In the genomic region with DNA sequence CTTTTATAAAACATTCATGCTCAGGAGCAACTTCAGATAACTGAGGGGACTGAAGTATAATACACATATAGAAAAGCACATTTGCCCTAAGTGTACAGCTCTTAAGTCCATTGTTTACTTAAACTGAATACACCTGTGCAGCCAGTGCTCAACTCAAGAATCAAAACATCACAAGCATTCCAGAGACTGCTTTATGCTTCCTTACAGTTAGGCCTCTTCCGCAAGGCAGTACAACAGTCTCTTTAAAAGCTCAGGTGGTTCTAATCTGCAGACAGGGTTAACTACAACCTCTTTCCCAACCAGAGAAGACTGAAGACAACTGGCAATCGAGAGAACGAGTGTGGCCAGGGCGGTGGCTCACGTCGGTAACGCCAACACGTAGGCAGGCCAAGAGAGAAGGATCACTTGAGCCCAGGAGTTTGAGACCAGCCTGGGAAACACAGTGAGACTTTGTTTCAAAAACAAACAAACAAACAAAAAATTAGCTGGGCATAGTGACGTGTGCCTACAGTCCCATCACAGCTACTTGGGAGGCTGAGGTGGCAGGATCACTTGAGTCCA, we compare ENCODE assay signal across 19 cellular contexts. TPM values are rescaled to one million over a fixed set of nuclear protein-coding genes. Genes with fewer than 3 reads are reported as not detected.
DNase-seq lines count a peak whose midpoint lies in the region; ATAC-seq, FAIRE-seq and TF ChIP-seq lines count a peak whose summit lies in the region.
"Had no signal": no experiment of that assay in that cellular context is flagged by ENCODE, and none has a peak within 500 bp of the region (broad histone marks: within the 10 kb centered on the region; RNA-seq: fewer than 3 reads in every experiment).

No MANE protein-coding gene starts in this region.

- no peaks in the 10 kb centered on the region for H3K27me3 ChIP-seq in lung (ENCODE audit: control insufficient read depth, insufficient read depth)
- no peaks in the 10 kb centered on the region for H3K27me3 ChIP-seq in upper lobe of right lung
- H3K27me3 ChIP-seq: BLaER1 treated with 17β-estradiol and CSF1 and Interleukin-3, amounts not matched to agents 10 nM and 100 nM had no signal

- peak overlapping the region; percentile 58 for H3K27ac Mint-ChIP-seq in activated naive CD8-positive, alpha-beta T cell treated with anti-CD3 and anti-CD28 coated beads, Interleukin-2, amount 10 ng/mL, durations not matched to agents 7 days and 5 days
- no peak overlapping the region for H3K27ac Mint-ChIP-seq in activated naive CD8-positive, alpha-beta T cell treated with anti-CD3 and anti-CD28 coated beads for 36 hours
- no peak overlapping the region for H3K27ac Mint-ChIP-seq in HFFc6
- H3K27ac Mint-ChIP-seq in activated T-helper 2 cell treated with anti-CD3 and anti-CD28 coated beads, Interferon-gamma antibody, Interleukin-2, Interleukin-4, amounts not matched to agents 10 μg/mL and 5 μg/mL and 100 μg/mL, durations not matched to agents 14 hours and 24 hours and 36 hours = no peak overlapping the region
- H3K27ac Mint-ChIP-seq: B cell; CD8-positive, alpha-beta T cell; H9 had no signal

- peak overlapping the region in 1 of 2 donors; percentile 37 for H3K27ac ChIP-seq in lung (ENCODE audit: low read depth in 1 of 2, low read length in 1 of 2)
- no peak overlapping the region for H3K27ac ChIP-seq in upper lobe of right lung
- H3K27ac ChIP-seq: BLaER1 treated with 17β-estradiol and CSF1 and Interleukin-3, amounts not matched to agents 10 nM and 100 nM had no signal

- H3K4me1 Mint-ChIP-seq in activated naive CD8-positive, alpha-beta T cell treated with anti-CD3 and anti-CD28 coated beads, Interleukin-2, amount 10 ng/mL, durations not matched to agents 7 days and 5 days = peaks cover 13% of the 10 kb centered on the region
- no peaks in the 10 kb centered on the region for H3K4me1 Mint-ChIP-seq in activated naive CD8-positive, alpha-beta T cell treated with anti-CD3 and anti-CD28 coated beads for 36 hours
- H3K4me1 Mint-ChIP-seq in HFFc6 (ENCODE audit: low read depth) = peaks cover 15% of the 10 kb centered on the region
- peaks cover 2% of the 10 kb centered on the region for H3K4me1 Mint-ChIP-seq in activated T-helper 2 cell treated with anti-CD3 and anti-CD28 coated beads, Interferon-gamma antibody, Interleukin-2, Interleukin-4, amounts not matched to agents 10 μg/mL and 5 μg/mL and 100 μg/mL, durations not matched to agents 14 hours and 24 hours and 36 hours (ENCODE audit: low read depth)
- H3K4me1 Mint-ChIP-seq: B cell had no signal

- H3K4me1 ChIP-seq in lung (ENCODE audit: control insufficient read depth in 2 of 2, insufficient read depth in 2 of 2, low read length in 2 of 2) (peaks cover 0 to 5% of the 10 kb centered on the region in 2 donors), upper lobe of right lung (no peaks in the 10 kb centered on the region)
- H3K4me1 ChIP-seq: BLaER1 treated with 17β-estradiol and CSF1 and Interleukin-3, amounts not matched to agents 10 nM and 100 nM had no signal

- 72 to 91% methylated on average over 9 of the region's 9 CpGs for WGBS in lung, 2 donors

- POLR2A ChIA-PET in activated naive CD8-positive, alpha-beta T cell treated with anti-CD3 and anti-CD28 coated beads, Interleukin-2, amount 10 ng/mL, durations not matched to agents 7 days and 5 days (lab: Charles Lee) = no interaction called here

- H3K4me3 ChIP-seq in lung (no peak overlapping the region), upper lobe of right lung (no peak overlapping the region)
- H3K4me3 ChIP-seq: BLaER1 treated with 17β-estradiol and CSF1 and Interleukin-3, amounts not matched to agents 10 nM and 100 nM had no signal

- H3K27me3 Mint-ChIP-seq in activated naive CD8-positive, alpha-beta T cell treated with anti-CD3 and anti-CD28 coated beads, Interleukin-2, amount 10 ng/mL, durations not matched to agents 7 days and 5 days = no peaks in the 10 kb centered on the region
- H3K27me3 Mint-ChIP-seq in activated naive CD8-positive, alpha-beta T cell treated with anti-CD3 and anti-CD28 coated beads for 36 hours = no peaks in the 10 kb centered on the region
- peaks cover 3% of the 10 kb centered on the region for H3K27me3 Mint-ChIP-seq in HFFc6 (ENCODE audit: insufficient read depth)
- H3K27me3 Mint-ChIP-seq in activated T-helper 2 cell treated with anti-CD3 and anti-CD28 coated beads, Interferon-gamma antibody, Interleukin-2, Interleukin-4, amounts not matched to agents 10 μg/mL and 5 μg/mL and 100 μg/mL, durations not matched to agents 14 hours and 24 hours and 36 hours (ENCODE audit: low read depth) = no peaks in the 10 kb centered on the region
- H3K27me3 Mint-ChIP-seq: B cell had no signal

- H3K36me3 ChIP-seq in lung (ENCODE audit: control insufficient read depth in 2 of 2, insufficient read depth in 2 of 2, low read length in 2 of 2) (peaks cover 10 to 23% of the 10 kb centered on the region in 2 donors), upper lobe of right lung (peaks cover 77% of the 10 kb centered on the region)

- no peak for FAIRE-seq in D721Med (lab: Jason Lieb, UNC)
- FAIRE-seq: GM12892, GM18507, H1 had no signal

- ATAC-seq in activated naive CD8-positive, alpha-beta T cell treated with anti-CD3 and anti-CD28 coated beads, Interleukin-2, amount 10 ng/mL, durations not matched to agents 7 days and 5 days (ENCODE audit: low read depth) = no peak
- ATAC-seq in left lobe of liver (peak; percentile 16), lung (ENCODE audit: insufficient read depth, low FRiP score) (peak; percentile 81), upper lobe of right lung (peak; percentile 89)
- ATAC-seq: CD8-positive, alpha-beta T cell had no signal

- H3K9me3 Mint-ChIP-seq in activated naive CD8-positive, alpha-beta T cell treated with anti-CD3 and anti-CD28 coated beads, Interleukin-2, amount 10 ng/mL, durations not matched to agents 7 days and 5 days = peaks cover 11% of the 10 kb centered on the region
- H3K9me3 Mint-ChIP-seq in activated naive CD8-positive, alpha-beta T cell treated with anti-CD3 and anti-CD28 coated beads for 36 hours = peaks cover 9% of the 10 kb centered on the region
- peaks cover 24% of the 10 kb centered on the region for H3K9me3 Mint-ChIP-seq in HFFc6
- H3K9me3 Mint-ChIP-seq in activated T-helper 2 cell treated with anti-CD3 and anti-CD28 coated beads, Interferon-gamma antibody, Interleukin-2, Interleukin-4, amounts not matched to agents 10 μg/mL and 5 μg/mL and 100 μg/mL, durations not matched to agents 14 hours and 24 hours and 36 hours = peaks cover 22% of the 10 kb centered on the region
- H3K9me3 Mint-ChIP-seq: CD8-positive, alpha-beta T cell had no signal

- DNase-seq in activated naive CD8-positive, alpha-beta T cell treated with anti-CD3 and anti-CD28 coated beads, Interleukin-2, amount 10 ng/mL, durations not matched to agents 7 days and 5 days = no peak
- no peak for DNase-seq in activated naive CD8-positive, alpha-beta T cell treated with anti-CD3 and anti-CD28 coated beads for 36 hours
- DNase-seq in left lobe of liver (ENCODE audit: low spot score) = no peak
- peak; percentile 34 for DNase-seq in lung (ENCODE audit: low spot score)
- no peak for DNase-seq in upper lobe of right lung
- DNase-seq in HFFc6 = no peak
- DNase-seq in activated T-helper 2 cell treated with anti-CD3 and anti-CD28 coated beads, Interferon-gamma antibody, Interleukin-2, Interleukin-4, amounts not matched to agents 10 μg/mL and 5 μg/mL and 100 μg/mL, durations not matched to agents 14 hours and 24 hours and 36 hours (ENCODE audit: low spot score) = no peak
- DNase-seq in D721Med (ENCODE audit: insufficient read length, low spot score) = no peak
- DNase-seq: Calu3; CD8-positive, alpha-beta T cell; DMS 273 treated with DMSO at 0.1 percent for 48 hours; DMS79; GDM1; H9 had no signal

- no peaks in the 10 kb centered on the region for H3K9me3 ChIP-seq in lung (ENCODE audit: control insufficient read depth in 2 of 2, insufficient read depth in 1 of 2, low read length in 1 of 2)
- H3K9me3 ChIP-seq in upper lobe of right lung = no peaks in the 10 kb centered on the region

- H3K36me3 Mint-ChIP-seq in activated naive CD8-positive, alpha-beta T cell treated with anti-CD3 and anti-CD28 coated beads, Interleukin-2, amount 10 ng/mL, durations not matched to agents 7 days and 5 days = peaks cover 71% of the 10 kb centered on the region
- H3K36me3 Mint-ChIP-seq in activated naive CD8-positive, alpha-beta T cell treated with anti-CD3 and anti-CD28 coated beads for 36 hours = peaks cover 64% of the 10 kb centered on the region
- H3K36me3 Mint-ChIP-seq in HFFc6 (ENCODE audit: low read depth) = peaks cover 59% of the 10 kb centered on the region
- peaks cover 82% of the 10 kb centered on the region for H3K36me3 Mint-ChIP-seq in activated T-helper 2 cell treated with anti-CD3 and anti-CD28 coated beads, Interferon-gamma antibody, Interleukin-2, Interleukin-4, amounts not matched to agents 10 μg/mL and 5 μg/mL and 100 μg/mL, durations not matched to agents 14 hours and 24 hours and 36 hours (ENCODE audit: low read depth)

- no peak overlapping the region for H3K4me3 Mint-ChIP-seq in activated naive CD8-positive, alpha-beta T cell treated with anti-CD3 and anti-CD28 coated beads, Interleukin-2, amount 10 ng/mL, durations not matched to agents 7 days and 5 days
- H3K4me3 Mint-ChIP-seq in activated naive CD8-positive, alpha-beta T cell treated with anti-CD3 and anti-CD28 coated beads for 36 hours = no peak overlapping the region
- no peak overlapping the region for H3K4me3 Mint-ChIP-seq in HFFc6
- H3K4me3 Mint-ChIP-seq in activated T-helper 2 cell treated with anti-CD3 and anti-CD28 coated beads, Interferon-gamma antibody, Interleukin-2, Interleukin-4, amounts not matched to agents 10 μg/mL and 5 μg/mL and 100 μg/mL, durations not matched to agents 14 hours and 24 hours and 36 hours (ENCODE audit: low read depth) = no peak overlapping the region
- H3K4me3 Mint-ChIP-seq: B cell; CD8-positive, alpha-beta T cell; H9 had no signal

- intact Hi-C loops in upper lobe of right lung (cut with DNase I) = no loop called here
- intact Hi-C loops in activated T-helper 2 cell treated with anti-CD3 and anti-CD28 coated beads, Interferon-gamma antibody, Interleukin-2, Interleukin-4, amounts not matched to agents 10 μg/mL and 5 μg/mL and 100 μg/mL, durations not matched to agents 14 hours and 24 hours and 36 hours (cut with micrococcal nuclease) = no loop called here

- TF ChIP-seq CTCF in lung (IDR thresholded peaks at IDR 0.05; ENCODE audit: control extremely low read depth, extremely low read depth) = no peak
- TF ChIP-seq CTCF in upper lobe of right lung (IDR thresholded peaks at IDR 0.05) = no peak
- TF ChIP-seq CTCF in HFFc6 (IDR thresholded peaks at IDR 0.05) = no peak
- TF ChIP-seq CTCF in D721Med (IDR thresholded peaks at IDR 0.05; ENCODE audit: insufficient read depth, missing control alignments) = no peak

RNA-seq across cellular contexts. Expression of a gene that starts 16.9 kb away (rescaled TPM):
- total RNA-seq in activated naive CD8-positive, alpha-beta T cell treated with anti-CD3 and anti-CD28 coated beads, Interleukin-2, amount 10 ng/mL, durations not matched to agents 7 days and 5 days = 10 to 100 TPM; 31.2 to 38.0 TPM
- total RNA-seq in activated naive CD8-positive, alpha-beta T cell treated with anti-CD3 and anti-CD28 coated beads for 36 hours = 10 to 100 TPM; 32.2 to 38.3 TPM
- 46.1 TPM for total RNA-seq in left lobe of liver
- total RNA-seq in lung = 10 to 100 TPM; 62.3 to 65.0 TPM
- polyA plus RNA-seq in lung = 100 to 1,000 TPM in 1 of 2 donors, 10 to 100 TPM in 1; 21.7 to 126 TPM
- total RNA-seq in upper lobe of right lung = 61.4 TPM
- 10 to 100 TPM; 15.1 to 21.2 (median 16.1) TPM for total RNA-seq in HFFc6 (2021; fragmentation: NEBNext Ultra II Directional; extraction: Animal tissue kit (Norgen Biotek cat#: 25700))
- 25.8 and 31.2 TPM in 2 replicates for total RNA-seq in activated T-helper 2 cell treated with anti-CD3 and anti-CD28 coated beads, Interferon-gamma antibody, Interleukin-2, Interleukin-4, amounts not matched to agents 10 μg/mL and 5 μg/mL and 100 μg/mL, durations not matched to agents 14 hours and 24 hours and 36 hours
